27 cellular contexts compared by ENCODE assay signal in genomic region chr3:120625199-120625598, GRCh38. TPM values are rescaled to one million over a fixed set of nuclear protein-coding genes. Genes with fewer than 3 reads are reported as not detected.
A peak's percentile ranks its signal among the peaks of the same experiment; 100 is the strongest.
DNase-seq lines count a peak whose midpoint lies in the region; ATAC-seq and TF ChIP-seq lines count a peak whose summit lies in the region.
"Had no signal": no experiment of that assay in that cellular context is flagged by ENCODE, and none has a peak within 500 bp of the region (broad histone marks: within the 10 kb centered on the region; RNA-seq: fewer than 3 reads in every experiment).

No MANE protein-coding gene starts in this region.

- ATAC-seq in body of pancreas = peak; percentile 24
- no peak for ATAC-seq in GM21528 (IDR thresholded peaks at IDR 0.05; ENCODE audit: low FRiP score, unreplicated experiment)
- no peak for ATAC-seq in GM19455 (IDR thresholded peaks at IDR 0.05; ENCODE audit: unreplicated experiment)
- ATAC-seq: activated naive CD4-positive, alpha-beta T cell treated with anti-CD3 and anti-CD28 coated beads, Interleukin-2, amount 50 U/mL, for 72 hours; left cardiac atrium; natural killer cell; stimulated activated memory B cell treated with anti-CD40 and anti-IgM and Interleukin-4, amounts not matched to agents 10 μg/mL and 1 μg/mL and 100 μg/mL, for 72 hours had no signal

- H3K9me3 ChIP-seq in body of pancreas = peaks cover 0 to 15% (median 0%) of the 10 kb centered on the region in 3 donors
- peaks cover 5% of the 10 kb centered on the region for H3K9me3 ChIP-seq in effector memory CD4-positive, alpha-beta T cell (ENCODE audit: control insufficient read depth, low read length)

- intact Hi-C loops in body of pancreas (cut with DNase I) = no loop called here

- DNase-seq in G401 (ENCODE audit: low spot score) = peak; percentile 30
- peak; percentile 57 for DNase-seq in MV-4-11 (lab: John Stamatoyannopoulos, UW)
- DNase-seq in body of pancreas = peak in 1 of 4 donors; percentile 13
- DNase-seq in effector memory CD4-positive, alpha-beta T cell = no peak
- no peak for DNase-seq in NK-92 (lab: John Stamatoyannopoulos, UW; ENCODE audit: unreplicated experiment)
- DNase-seq: activated CD4-positive, alpha-beta T cell treated with anti-CD3 and anti-CD28 coated beads for 4 hours; Calu3; DND-41; hypothalamus; IMR-90; left cardiac atrium; natural killer cell; NCI-H1105 treated with DMSO at 0.1 percent for 48 hours; NCI-H1930; NCI-H2171 treated with DMSO at 0.1 percent for 48 hours; NCI-H510A; Peyer's patch; SHP77 treated with DMSO at 0.1 percent for 48 hours; SW 1271; transverse colon had no signal

- no peaks in the 10 kb centered on the region for H3K4me1 ChIP-seq in body of pancreas
- H3K4me1 ChIP-seq in effector memory CD4-positive, alpha-beta T cell (ENCODE audit: control insufficient read depth, insufficient read depth, low read length, poor library complexity, severe bottlenecking) = no peaks in the 10 kb centered on the region
- H3K4me1 ChIP-seq: HAP-1, Peyer's patch, transverse colon had no signal

- H3K27ac ChIP-seq in body of pancreas = no peak overlapping the region
- no peak overlapping the region for H3K27ac ChIP-seq in effector memory CD4-positive, alpha-beta T cell (ENCODE audit: insufficient read depth, low read length, poor library complexity, severe bottlenecking)
- H3K27ac ChIP-seq: C4-2B, Peyer's patch, transverse colon, VCaP had no signal

- H3K27me3 ChIP-seq in body of pancreas = no peaks in the 10 kb centered on the region
- H3K27me3 ChIP-seq in effector memory CD4-positive, alpha-beta T cell (replicated peaks; ENCODE audit: control insufficient read depth, insufficient read depth, low read length, poor library complexity, severe bottlenecking) = no peaks in the 10 kb centered on the region
- H3K27me3 ChIP-seq: Peyer's patch, transverse colon had no signal

- peaks cover 0 to 2% of the 10 kb centered on the region in 2 donors for H3K36me3 ChIP-seq in body of pancreas (replicated peaks in 1 of 2; ENCODE audit: insufficient read depth in 1 of 2, low read depth in 2 of 2)
- H3K36me3 ChIP-seq in effector memory CD4-positive, alpha-beta T cell (ENCODE audit: control insufficient read depth, insufficient read depth, low read length) = no peaks in the 10 kb centered on the region
- H3K36me3 ChIP-seq: HAP-1, transverse colon had no signal

- no peak for TF ChIP-seq POLR2A in body of pancreas (IDR thresholded peaks at IDR 0.05)

- no peak overlapping the region for H3K4me3 ChIP-seq in body of pancreas
- H3K4me3 ChIP-seq in effector memory CD4-positive, alpha-beta T cell (ENCODE audit: insufficient read depth, low read depth, low read length, poor library complexity, severe bottlenecking) = no peak overlapping the region
- H3K4me3 ChIP-seq: HAP-1, Peyer's patch, transverse colon had no signal

- no peak for TF ChIP-seq CTCF in body of pancreas (IDR thresholded peaks at IDR 0.05)

- in situ Hi-C loops in G401 (cut with HindIII; ENCODE audit: low sequenced_read_pairs) = no loop called here

RNA-seq across cellular contexts. Expression of gene NDUFB4, which starts 29.1 kb away (rescaled TPM):
- total RNA-seq in G401 (2014; rRNA removed; shearing (Covaris generic)) = 127 and 148 TPM in 2 replicates
- 10 to 100 TPM; 15.8 to 60.7 TPM for total RNA-seq in body of pancreas

RNA-seq across cellular contexts. Expression of gene HGD, which starts 56.8 kb away (rescaled TPM):
- total RNA-seq in G401 (2014; rRNA removed; shearing (Covaris generic)) = not detected in 2 replicates
- total RNA-seq in body of pancreas = 10 to 100 TPM; 14.2 to 14.3 TPM
- total RNA-seq: IMR-90 had no signal

Comparison
In these comparisons a context has a peak if more than half of its experiments do, and no peak if none do; other contexts are left out.
1. DNase-seq: peak in G401 (single experiment) and MV-4-11 (single experiment); none in effector memory CD4-positive, alpha-beta T cell (0 of 3) and NK-92 (single experiment).
2. RNA of gene HGD, which starts 56.8 kb away (total RNA-seq): 14.2 to 14.3 TPM in body of pancreas; not detected in G401; every median in the first group is over 10 times any median in the second.